Comparison of ENCODE assay signal across 19 cellular contexts in genomic region chr3:72767927-72768880, GRCh38.
DNase-seq lines count a peak whose midpoint lies in the region; ATAC-seq and TF ChIP-seq lines count a peak whose summit lies in the region.
"Had no signal": no experiment of that assay in that cellular context is flagged by ENCODE, and none has a peak within 500 bp of the region (broad histone marks: within the 10 kb centered on the region; RNA-seq: fewer than 3 reads in every experiment).

No MANE protein-coding gene starts in this region.

- ATAC-seq in GM21528 (IDR thresholded peaks at IDR 0.05; ENCODE audit: low FRiP score, unreplicated experiment), result no peak
- ATAC-seq in left lung, result no peak
- ATAC-seq: pancreas had no signal

- peak; percentile 2 for DNase-seq in DMS79 treated with DMSO at 0.1 percent for 48 hours (lab: John Stamatoyannopoulos, UW)
- DNase-seq in DMS79 (lab: John Stamatoyannopoulos, UW), result no peak
- peak; percentile 26 for DNase-seq in astrocyte of the hippocampus (ENCODE audit: low read depth, low spot score)
- DNase-seq in iPS-NIHi7 (ENCODE audit: extremely low spot score), result peak; percentile 47
- DNase-seq in substantia nigra (lab: John Stamatoyannopoulos, UW), result peak in 9 of 49 donors; percentile 3 to 50 (median 22)
- no peak for DNase-seq in NCI-H2029 treated with DMSO at 0.1 percent for 48 hours (lab: John Stamatoyannopoulos, UW)
- no peak for DNase-seq in left lung
- DNase-seq: activated CD4-positive, alpha-beta memory T cell treated with anti-CD3 and anti-CD28 coated beads, Interleukin-2, amount 10 ng/mL, durations not matched to agents 7 days and 5 days; adrenal gland; colonic mucosa; NCI-H2081 treated with DMSO at 0.1 percent for 48 hours; pancreas; SW 1271; thyroid gland had no signal

- peaks cover 0 to 4% of the 10 kb centered on the region in 2 donors for H3K36me3 ChIP-seq in left lung
- H3K36me3 ChIP-seq: adrenal gland, colonic mucosa, pancreas, thyroid gland had no signal

- H3K27ac ChIP-seq in substantia nigra (ENCODE audit: low read depth, low read length, poor library complexity, severe bottlenecking) (peak overlapping the region; percentile 60), left lung (no peak overlapping the region)
- H3K27ac ChIP-seq: 22Rv1, adrenal gland, BLaER1, colonic mucosa, pancreas, RWPE1, thyroid gland had no signal

- H3K4me3 ChIP-seq in left lung, result no peak overlapping the region
- H3K4me3 ChIP-seq: adrenal gland, BLaER1, colonic mucosa, pancreas, smooth muscle cell, thyroid gland had no signal

- no peaks in the 10 kb centered on the region for H3K4me1 ChIP-seq in left lung
- H3K4me1 ChIP-seq: adrenal gland, colonic mucosa, pancreas, thyroid gland had no signal

- intact Hi-C loops in left lung (cut with DNase I), result no loop called here

- no peaks in the 10 kb centered on the region for H3K9me3 ChIP-seq in left lung
- H3K9me3 ChIP-seq: adrenal gland, BLaER1, colonic mucosa, pancreas, thyroid gland had no signal

- no peak for TF ChIP-seq CTCF in left lung (IDR thresholded peaks at IDR 0.05)

- H3K27me3 ChIP-seq in left lung, result no peaks in the 10 kb centered on the region
- H3K27me3 ChIP-seq: adrenal gland, BLaER1, colonic mucosa, pancreas, thyroid gland had no signal

Comparison
In these comparisons a context has a peak if more than half of its experiments do, and no peak if none do; other contexts are left out.
1. DNase-seq: peak in DMS79 treated with DMSO at 0.1 percent for 48 hours (single experiment), astrocyte of the hippocampus (single experiment) and iPS-NIHi7 (single experiment); none in DMS79 (single experiment), NCI-H2029 treated with DMSO at 0.1 percent for 48 hours (single experiment) and left lung (0 of 2).